In the genomic region with DNA sequence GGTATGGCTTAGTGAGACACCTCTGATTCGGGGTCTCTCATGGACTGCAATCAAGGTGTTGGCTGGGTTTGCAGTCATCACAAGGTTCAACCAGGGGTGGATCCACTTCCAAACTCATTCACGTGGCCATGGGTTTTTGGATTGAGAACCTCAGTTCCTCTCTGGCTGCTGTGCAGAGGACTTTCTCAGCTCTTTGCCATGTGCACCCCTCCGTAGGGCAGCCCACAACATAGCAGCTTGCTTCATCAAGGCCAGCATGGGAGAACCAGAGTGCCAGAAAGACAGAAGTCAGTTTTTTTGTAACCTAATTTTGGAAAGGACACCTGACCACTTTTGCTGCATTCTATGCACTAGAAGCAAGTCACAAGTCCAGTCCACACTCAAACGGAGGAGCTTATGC, we compare ENCODE assay signal across 31 cellular contexts.
"Had no signal": no experiment of that assay in that cellular context is flagged by ENCODE, and none has a peak within 500 bp of the region (broad histone marks: within the 10 kb centered on the region; RNA-seq: fewer than 3 reads in every experiment).

No MANE protein-coding gene starts in this region.

- H3K27me3 ChIP-seq: neural progenitor cell, neutrophil, ovary, testis, thyroid gland, transverse colon, upper lobe of right lung, uterus had no signal

- H3K27ac Mint-ChIP-seq: mesothelial cell of epicardium; naive B cell; natural killer cell; nephron progenitor cell; neural progenitor cell; stimulated activated naive B cell treated with anti-CD40 and anti-IgM and Interleukin-4, amounts not matched to agents 10 μg/mL and 1 μg/mL and 100 μg/mL, for 72 hours had no signal

- ATAC-seq: left colon; left lung; lower lobe of right lung; natural killer cell; right cardiac atrium; sciatic nerve; stimulated activated naive B cell treated with anti-CD40 and anti-IgM and Interleukin-4, amounts not matched to agents 10 μg/mL and 1 μg/mL and 100 μg/mL, for 72 hours; stimulated activated naive CD8-positive, alpha-beta T cell treated with anti-CD3 and anti-CD28 coated beads, Interleukin-15, Interleukin-2, amounts not matched to agents 100 U/mL and 50 U/mL, for 24 hours; upper lobe of right lung had no signal

- H3K27me3 Mint-ChIP-seq: naive B cell had no signal

- H3K4me3 Mint-ChIP-seq: mesothelial cell of epicardium; naive B cell; natural killer cell; nephron progenitor cell; neural progenitor cell; stimulated activated naive B cell treated with anti-CD40 and anti-IgM and Interleukin-4, amounts not matched to agents 10 μg/mL and 1 μg/mL and 100 μg/mL, for 72 hours had no signal

- H3K9me3 ChIP-seq: left lung, lower lobe of right lung, neutrophil, ovary, prostate gland, testis, thyroid gland, transverse colon, upper lobe of right lung, uterus had no signal

- H3K36me3 Mint-ChIP-seq: mesothelial cell of epicardium; naive B cell; natural killer cell; neural progenitor cell; stimulated activated naive B cell treated with anti-CD40 and anti-IgM and Interleukin-4, amounts not matched to agents 10 μg/mL and 1 μg/mL and 100 μg/mL, for 72 hours had no signal

- H3K4me1 Mint-ChIP-seq: mesothelial cell of epicardium; naive B cell; natural killer cell; neural progenitor cell; stimulated activated naive B cell treated with anti-CD40 and anti-IgM and Interleukin-4, amounts not matched to agents 10 μg/mL and 1 μg/mL and 100 μg/mL, for 72 hours had no signal

- H3K4me3 ChIP-seq: left lung, lower lobe of right lung, neural progenitor cell, ovary, prostate gland, skin epidermis, stomach, testis, thyroid gland, transverse colon, upper lobe of right lung, uterus had no signal

- H3K9me3 Mint-ChIP-seq: natural killer cell had no signal

- H3K27ac ChIP-seq: left lung, lower lobe of right lung, neural progenitor cell, neutrophil, ovary, prostate gland, skin epidermis, stomach, testis, thyroid gland, transverse colon, upper lobe of right lung, uterus had no signal

- DNase-seq: hippocampal formation; kidney; left lung; lower lobe of right lung; mesendoderm; naive B cell; natural killer cell; nephron progenitor cell; occipital lobe; ovary; retina; right cardiac atrium; stimulated activated CD4-positive, alpha-beta T cell treated with anti-CD3 and anti-CD28 coated beads, Interleukin-12 subunit alpha, Interleukin-12 subunit beta, amount 100 ng/mL, for 4 hours; stimulated activated CD4-positive, alpha-beta T cell treated with anti-CD3 and anti-CD28 coated beads, Interleukin-15, amount 100 ng/mL, for 24 hours; stimulated activated CD4-positive, alpha-beta T cell treated with anti-CD3 and anti-CD28 coated beads, Interleukin-2, amount 100 ng/mL, for 24 hours; stimulated activated CD4-positive, alpha-beta T cell treated with anti-CD3 and anti-CD28 coated beads, Interleukin-4, amount 100 ng/mL, for 1 hour; stimulated activated naive B cell treated with anti-CD40 and anti-IgM and Interleukin-4, amounts not matched to agents 10 μg/mL and 1 μg/mL and 100 μg/mL, for 72 hours; stimulated activated naive CD8-positive, alpha-beta T cell treated with anti-CD3 and anti-CD28 coated beads, Interleukin-15, Interleukin-2, amounts not matched to agents 100 U/mL and 50 U/mL, for 24 hours; stomach; testis; thyroid gland; transverse colon; upper lobe of right lung; uterus had no signal

- H3K4me1 ChIP-seq: left lung, lower lobe of right lung, neural progenitor cell, prostate gland, stomach, testis, thyroid gland, transverse colon, upper lobe of right lung, uterus had no signal

- H3K36me3 ChIP-seq: left lung, lower lobe of right lung, neural progenitor cell, neutrophil, ovary, prostate gland, stomach, thyroid gland, transverse colon, upper lobe of right lung, uterus had no signal
